20 cellular contexts compared by ENCODE assay signal in the genomic region with DNA sequence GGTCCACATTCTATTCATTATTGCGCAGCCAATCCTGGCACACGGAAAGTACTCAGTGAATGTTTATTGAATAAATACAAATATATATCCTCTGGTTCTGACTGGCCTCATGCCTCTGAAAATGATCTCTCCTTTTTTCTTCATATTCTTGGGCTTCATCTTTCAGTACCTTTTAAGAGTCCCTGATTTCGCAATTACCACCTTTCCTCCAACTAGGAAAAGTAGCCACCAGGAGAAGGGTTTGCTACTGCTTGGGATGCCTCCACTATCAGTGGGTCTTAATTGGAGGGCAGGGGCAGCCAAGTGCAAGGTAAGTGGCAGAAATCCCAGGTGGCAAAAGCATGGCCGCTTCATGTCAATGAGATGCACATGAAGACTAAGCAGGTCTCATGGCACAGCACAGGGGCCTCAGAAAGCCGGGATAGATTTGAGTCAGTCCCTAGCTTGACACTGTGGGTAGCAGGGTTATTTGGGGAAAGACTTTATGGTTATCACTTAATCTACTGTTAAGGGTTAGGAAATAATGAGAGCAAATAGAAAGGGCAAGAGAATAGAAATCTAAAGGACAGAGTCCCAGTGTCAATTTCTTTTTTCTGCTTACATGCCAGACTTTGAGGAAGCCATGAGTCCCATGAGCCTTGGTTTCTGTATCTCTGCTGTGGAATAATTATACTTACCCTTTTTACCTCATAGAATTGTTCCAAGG.
"Had no signal": no experiment of that assay in that cellular context is flagged by ENCODE, and none has a peak within 500 bp of the region (broad histone marks: within the 10 kb centered on the region; RNA-seq: fewer than 3 reads in every experiment).

No MANE protein-coding gene starts in this region.

- H3K4me3 ChIP-seq: MG63, SJSA1, SK-N-MC had no signal

- H3K27ac ChIP-seq: SJSA1, SK-N-MC had no signal

- DNase-seq: Karpas-422, KG1, MG63, NCI-H1092, NCI-H1436, NCI-H187, NCI-H2029, NCI-H2081 treated with DMSO at 0.1 percent for 48 hours, NCI-H2171, NCI-H226, NCI-H446, NCI-H510A, NCI-H524 treated with DMSO at 0.1 percent for 48 hours, NCI-H69, NCI-H774, Right ventricle myocardium superior, RPMI8226, SIG-M5 had no signal

- H3K9me3 ChIP-seq: MG63, SJSA1 had no signal

- H3K27me3 ChIP-seq: SJSA1 had no signal

- H3K36me3 ChIP-seq: MG63, SJSA1 had no signal

- H3K4me1 ChIP-seq: SJSA1 had no signal
